ENCODE assay signal across 8 cellular contexts in the genomic region with DNA sequence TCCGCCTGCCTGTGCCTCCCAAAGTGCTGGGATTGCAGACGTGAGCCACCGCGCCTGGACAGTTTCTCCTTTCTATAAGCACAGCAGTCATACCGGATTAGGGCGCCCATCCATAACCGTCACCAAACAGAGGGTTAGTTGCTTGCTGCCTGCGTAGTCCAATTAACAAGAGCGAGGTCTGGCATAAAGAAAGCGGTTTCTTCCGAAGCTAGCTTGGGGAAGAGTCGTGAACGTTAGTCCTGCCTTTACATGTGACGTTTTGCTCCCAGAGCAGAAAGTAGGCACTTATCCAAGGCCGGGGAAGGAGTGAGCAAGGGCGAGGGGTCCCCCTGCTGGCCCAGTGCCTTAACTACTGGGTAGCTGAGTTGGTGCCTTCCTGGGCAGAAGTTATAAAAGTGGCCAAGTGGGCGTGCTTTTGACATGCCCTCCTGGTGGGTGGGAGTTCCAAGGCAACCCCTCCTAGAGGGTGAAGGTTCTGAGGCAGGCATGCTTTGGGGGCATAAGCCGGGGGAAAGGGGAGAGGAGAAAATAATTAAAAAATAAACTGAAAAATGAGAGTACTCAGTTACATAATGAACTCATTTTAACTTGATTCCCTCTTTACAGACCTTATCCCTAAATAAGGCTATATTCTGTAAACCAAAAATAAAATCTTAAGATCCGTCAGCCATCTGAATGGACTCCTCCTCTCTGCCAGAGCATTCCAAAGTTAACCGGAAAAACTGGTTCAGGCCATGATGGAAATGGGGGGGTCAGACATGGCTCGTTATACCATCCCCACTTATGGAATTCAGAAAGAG.
DNase-seq lines count a peak whose midpoint lies in the region; ATAC-seq, FAIRE-seq and TF ChIP-seq lines count a peak whose summit lies in the region.

No MANE protein-coding gene starts in this region.

- H3K9me3 Mint-ChIP-seq in activated CD4-positive, alpha-beta T cell treated with anti-CD3 and anti-CD28 coated beads for 36 hours (ENCODE audit: low read depth): no peaks in the 10 kb centered on the region

- TF ChIP-seq CTCF in colonic mucosa (IDR thresholded peaks at IDR 0.05): peak; percentile 78
- TF ChIP-seq CTCF in HepG2 (CRISPR knock-in tag; IDR thresholded peaks at IDR 0.05): peak; percentile 99

- TF ChIP-seq RAD21 in HepG2 (CRISPR knock-in tag; IDR thresholded peaks at IDR 0.05): peak; percentile 96

- peak; percentile 92 for DNase-seq in GM03348 (ENCODE audit: low spot score)
- DNase-seq in NCI-H345 treated with DMSO at 0.1 percent for 48 hours (lab: John Stamatoyannopoulos, UW; ENCODE audit: unreplicated experiment): peak; percentile 0
- DNase-seq in activated CD4-positive, alpha-beta T cell treated with anti-CD3 and anti-CD28 coated beads for 36 hours: peak; percentile 86
- DNase-seq in colonic mucosa: peak; percentile 89
- peak; percentile 77 for DNase-seq in HepG2 (ENCODE audit: low spot score)
- DNase-seq in stimulated activated CD4-positive, alpha-beta T cell treated with anti-CD3 and anti-CD28 coated beads, Interleukin-1b, Interleukin-23, amount 100 ng/mL, for 48 hours: peak; percentile 76

- H2AFZ ChIP-seq in HepG2 (ENCODE audit: low read length): no peak overlapping the region

- H3K4me3 Mint-ChIP-seq in activated CD4-positive, alpha-beta T cell treated with anti-CD3 and anti-CD28 coated beads for 36 hours: no peak overlapping the region

- no peaks in the 10 kb centered on the region for H4K20me1 ChIP-seq in HepG2 (ENCODE audit: insufficient read depth, low read length)

- BruUV-seq in HepG2 (replicated peaks; lab: Mats Ljungman, UMichigan): no TSS peak

- CTCF ChIA-PET in activated CD4-positive, alpha-beta T cell treated with anti-CD3 and anti-CD28 coated beads for 36 hours (lab: Charles Lee): interaction anchor here (0.6 to 2.7 kb wide), 16 partner anchors 7 to 265 kb away, joined by 3 to 23 read pairs (median 4); a partner anchor contains a TSS
- CTCF ChIA-PET in HepG2 (lab: Yijun Ruan, JAX; ENCODE audit: low intra/inter-chr PET ratio, low total read pairs): interaction anchor here (0.8 to 3.4 kb wide), 7 partner anchors 18 to 248 kb away, joined by 3 to 45 read pairs (median 11); a partner anchor contains a TSS

- H3K27ac ChIP-seq in colonic mucosa (no peak overlapping the region), HepG2 (ENCODE audit: extremely low read length, insufficient read depth, low read length) (no peak overlapping the region)

- H3K9me3 ChIP-seq in colonic mucosa (no peaks in the 10 kb centered on the region), HepG2 (ENCODE audit: low read length) (no peaks in the 10 kb centered on the region)

- no peaks in the 10 kb centered on the region for H3K79me2 ChIP-seq in HepG2 (ENCODE audit: insufficient read depth, low read length)

- no peaks in the 10 kb centered on the region for H3K27me3 ChIP-seq in colonic mucosa
- no peaks in the 10 kb centered on the region for H3K27me3 ChIP-seq in HepG2 (ENCODE audit: control insufficient read depth in 1 of 2, insufficient read depth in 2 of 2, low read length in 2 of 2)

- H3K4me1 Mint-ChIP-seq in activated CD4-positive, alpha-beta T cell treated with anti-CD3 and anti-CD28 coated beads for 36 hours: peaks cover 10% of the 10 kb centered on the region

- H3K27me3 Mint-ChIP-seq in activated CD4-positive, alpha-beta T cell treated with anti-CD3 and anti-CD28 coated beads for 36 hours: no peaks in the 10 kb centered on the region

- POLR2A ChIA-PET in activated CD4-positive, alpha-beta T cell treated with anti-CD3 and anti-CD28 coated beads for 36 hours (lab: Charles Lee): no interaction called here
- POLR2A ChIA-PET in HepG2 (lab: Yijun Ruan, JAX): interaction anchor here (0.7 to 1.4 kb wide), 3 partner anchors 8 to 150 kb away, joined by 3 to 4 read pairs (median 4); no protein-coding TSS in a partner anchor

- TF ChIP-seq EP300 in HepG2 (IDR thresholded peaks at IDR 0.05; ENCODE audit: low read depth in 2 of 2, low read length in 2 of 2) (no peak), HepG2 (CRISPR knock-in tag; IDR thresholded peaks at IDR 0.05; ENCODE audit: borderline replicate concordance) (no peak)

- ATAC-seq in HG02981 (IDR thresholded peaks at IDR 0.05; ENCODE audit: unreplicated experiment) (peak; percentile 85), HepG2 (peak; percentile 98), GM18858 (IDR thresholded peaks at IDR 0.05; ENCODE audit: unreplicated experiment) (no peak)
- ATAC-seq in activated CD4-positive, alpha-beta T cell treated with anti-CD3 and anti-CD28 coated beads for 36 hours: peak; percentile 100

- H3K36me3 ChIP-seq in colonic mucosa (no peaks in the 10 kb centered on the region), HepG2 (replicated peaks in 1 of 2; ENCODE audit: control insufficient read depth in 1 of 2, insufficient read depth in 2 of 2, low read length in 2 of 2) (no peaks in the 10 kb centered on the region)

- no peak for TF ChIP-seq POLR2A in HepG2 (IDR thresholded peaks at IDR 0.05; ENCODE audit: insufficient read depth in 1 of 2, low read depth in 2 of 2, low read length in 2 of 2)

- no peaks in the 10 kb centered on the region for H3K36me3 Mint-ChIP-seq in activated CD4-positive, alpha-beta T cell treated with anti-CD3 and anti-CD28 coated beads for 36 hours (ENCODE audit: low read depth)

- in situ Hi-C loops in HepG2 (cut with HindIII; ENCODE audit: extremely low pct_ligation_motif_present, low pct_unique_long_range_greater_than_20kb): loop anchor here (5.0 to 25.0 kb wide), 2 partner anchors 249 to 704 kb away; no protein-coding TSS in a partner anchor

- peaks cover 3% of the 10 kb centered on the region for H3K4me1 ChIP-seq in colonic mucosa
- H3K4me1 ChIP-seq in HepG2 (ENCODE audit: insufficient read depth, low read length): peaks cover 20% of the 10 kb centered on the region

- H3K9ac ChIP-seq in colonic mucosa (ENCODE audit: low read depth in 2 of 2, low read length in 2 of 2) (peak overlapping the region in 1 of 2 donors; percentile 26), HepG2 (ENCODE audit: insufficient read depth, low read depth, low read length) (no peak overlapping the region)

- intact Hi-C loops in activated CD4-positive, alpha-beta T cell treated with anti-CD3 and anti-CD28 coated beads for 36 hours (cut with DNase I, micrococcal nuclease): loop anchor here (1.0 kb wide), 2 partner anchors 243 to 249 kb away; no protein-coding TSS in a partner anchor
- intact Hi-C loops in colonic mucosa (cut with DNase I) (loop anchor here (5.0 kb wide), 1 partner anchor 244 kb away; no protein-coding TSS in a partner anchor), HepG2 (cut with micrococcal nuclease; ENCODE audit: unreplicated experiment) (loop anchor here (1.0 to 2.0 kb wide), 2 partner anchors 166 to 249 kb away; no protein-coding TSS in a partner anchor)

- peak overlapping the region; percentile 67 for H3K4me2 ChIP-seq in HepG2 (ENCODE audit: low read depth, low read length)

- peak overlapping the region; percentile 7 for H3K27ac Mint-ChIP-seq in activated CD4-positive, alpha-beta T cell treated with anti-CD3 and anti-CD28 coated beads for 36 hours

- peak; percentile 79 for FAIRE-seq in HepG2 (lab: Jason Lieb, UNC)

- peak overlapping the region; percentile 21 for H3K4me3 ChIP-seq in colonic mucosa
- H3K4me3 ChIP-seq in HepG2 (replicated peaks in 1 of 3; ENCODE audit: insufficient read depth in 1 of 3, low read depth in 2 of 3, low read length in 3 of 3): peak overlapping the region in 1 of 3 experiments; percentile 52; a peak in 2 of 6 replicates

- 39% methylated on average over 21 of the region's 21 CpGs for WGBS in HepG2 (ENCODE audit: low lambda C conversion rate)

TF ChIP-seq in HepG2, 621 proteins besides CTCF, POLR2A, EP300 and RAD21 (continues in another document):
- TF ChIP-seq, protein P1, sequence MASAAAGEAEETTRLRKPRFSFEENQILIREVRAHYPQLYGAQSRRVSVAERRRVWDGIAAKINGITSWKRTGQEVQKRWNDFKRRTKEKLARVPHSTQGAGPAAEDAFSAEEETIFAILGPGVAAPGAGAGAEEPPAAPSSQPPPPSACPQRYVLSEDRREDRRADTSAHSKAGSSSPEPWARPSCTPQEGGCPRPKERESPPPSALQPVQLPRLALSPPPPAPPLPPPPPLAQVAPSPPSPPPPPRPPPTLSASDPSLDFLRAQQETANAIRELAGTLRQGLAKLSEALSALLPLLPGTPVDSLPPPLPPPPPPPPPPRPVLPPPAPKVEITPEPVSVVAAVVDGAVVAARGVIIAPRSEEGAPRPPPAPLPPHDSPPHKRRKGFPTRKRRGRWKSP (CRISPR knock-in tag; IDR thresholded peaks at IDR 0.05): peak; percentile 41; the same call in 1 of the 2 replicates
- TF ChIP-seq KDM6A (CRISPR knock-in tag; IDR thresholded peaks at IDR 0.05; ENCODE audit: low read depth): no peak
- TF ChIP-seq GATAD2A (CRISPR knock-in tag; IDR thresholded peaks at IDR 0.05): peak; percentile 59; the same call in 1 of the 2 replicates
- TF ChIP-seq SMC3 (IDR thresholded peaks at IDR 0.05; ENCODE audit: low read length): peak; percentile 97
- TF ChIP-seq, protein P2, sequence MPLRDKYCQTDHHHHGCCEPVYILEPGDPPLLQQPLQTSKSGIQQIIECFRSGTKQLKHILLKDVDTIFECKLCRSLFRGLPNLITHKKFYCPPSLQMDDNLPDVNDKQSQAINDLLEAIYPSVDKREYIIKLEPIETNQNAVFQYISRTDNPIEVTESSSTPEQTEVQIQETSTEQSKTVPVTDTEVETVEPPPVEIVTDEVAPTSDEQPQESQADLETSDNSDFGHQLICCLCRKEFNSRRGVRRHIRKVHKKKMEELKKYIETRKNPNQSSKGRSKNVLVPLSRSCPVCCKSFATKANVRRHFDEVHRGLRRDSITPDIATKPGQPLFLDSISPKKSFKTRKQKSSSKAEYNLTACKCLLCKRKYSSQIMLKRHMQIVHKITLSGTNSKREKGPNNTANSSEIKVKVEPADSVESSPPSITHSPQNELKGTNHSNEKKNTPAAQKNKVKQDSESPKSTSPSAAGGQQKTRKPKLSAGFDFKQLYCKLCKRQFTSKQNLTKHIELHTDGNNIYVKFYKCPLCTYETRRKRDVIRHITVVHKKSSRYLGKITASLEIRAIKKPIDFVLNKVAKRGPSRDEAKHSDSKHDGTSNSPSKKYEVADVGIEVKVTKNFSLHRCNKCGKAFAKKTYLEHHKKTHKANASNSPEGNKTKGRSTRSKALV (CRISPR knock-in tag; IDR thresholded peaks at IDR 0.05): 0 out of 2 replicates have a peak, but pooled peaks have one; percentile 19
- no peak for TF ChIP-seq GTF2F1 (IDR thresholded peaks at IDR 0.05; ENCODE audit: low read length)
- TF ChIP-seq ARNTL (CRISPR knock-in tag; IDR thresholded peaks at IDR 0.05): 0 out of 2 replicates have a peak, but pooled peaks have one; percentile 42
- TF ChIP-seq SMAD3 (CRISPR knock-in tag; IDR thresholded peaks at IDR 0.05): peak; percentile 68; the same call in 1 of the 2 replicates

Comparison
In these comparisons a context has a peak if more than half of its experiments do, and no peak if none do; other contexts are left out.
1. DNase-seq: peak in every context shown above with its lines; median percentile 92 in GM03348; 89 in colonic mucosa; 86 in activated CD4-positive, alpha-beta T cell treated with anti-CD3 and anti-CD28 coated beads for 36 hours; 77 in HepG2; 76 in stimulated activated CD4-positive, alpha-beta T cell treated with anti-CD3 and anti-CD28 coated beads, Interleukin-1b, Interleukin-23, amount 100 ng/mL, for 48 hours; 0 in NCI-H345 treated with DMSO at 0.1 percent for 48 hours.